ENCODE assay signal across 19 cellular contexts in the genomic region with DNA sequence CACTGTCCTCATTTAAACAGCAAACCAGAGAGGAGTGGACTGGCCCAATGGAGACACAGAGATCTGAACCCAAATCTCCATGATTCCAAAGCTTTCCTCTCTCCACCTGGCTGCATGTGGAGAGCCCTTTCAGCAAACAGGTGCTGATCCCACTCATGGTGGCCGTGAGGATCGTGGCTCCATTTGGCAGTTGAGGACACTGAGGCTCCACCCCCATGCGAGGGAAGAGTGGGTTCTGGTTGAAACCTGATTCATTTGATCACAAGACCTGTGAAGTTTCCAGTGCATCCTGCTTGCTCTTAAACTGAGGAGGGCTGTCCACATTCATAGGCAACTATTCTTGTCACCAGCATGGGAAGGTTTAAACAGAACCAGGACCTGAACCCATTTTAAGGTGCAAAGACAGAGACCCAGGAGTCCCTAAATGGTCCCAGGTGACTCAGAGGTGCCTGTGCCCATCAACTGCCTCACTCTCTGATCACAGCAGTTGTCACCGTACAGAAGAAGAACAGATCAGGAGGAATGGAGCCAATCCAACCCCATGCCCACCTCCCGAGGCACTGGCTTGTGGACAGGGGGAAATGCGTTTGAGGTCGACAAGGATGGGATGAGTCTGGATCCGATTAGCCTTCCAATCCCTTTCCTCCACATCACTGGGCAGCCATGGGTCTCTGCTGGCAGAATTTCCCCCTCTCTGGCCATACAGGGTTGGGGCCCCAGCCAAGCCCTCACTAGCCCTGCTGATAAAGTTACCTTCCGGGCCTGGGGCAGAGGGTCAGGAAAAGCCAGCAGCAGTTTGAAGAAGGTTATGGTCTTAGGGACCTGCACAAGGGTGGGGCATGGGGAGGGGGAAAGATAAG. TPM values are rescaled to one million over a fixed set of nuclear protein-coding genes. Genes with fewer than 3 reads are reported as not detected.
DNase-seq lines count a peak whose midpoint lies in the region; ATAC-seq and TF ChIP-seq lines count a peak whose summit lies in the region.
"Had no signal": no experiment of that assay in that cellular context is flagged by ENCODE, and none has a peak within 500 bp of the region (broad histone marks: within the 10 kb centered on the region; RNA-seq: fewer than 3 reads in every experiment).

No MANE protein-coding gene starts in this region.

- TF ChIP-seq EP300 in esophagus muscularis mucosa (IDR thresholded peaks at IDR 0.05) (no peak), SK-N-SH (IDR thresholded peaks at IDR 0.05; ENCODE audit: borderline replicate concordance in 1 of 2, low read depth in 1 of 2, low read length in 1 of 2) (no peak)

- H3K4me3 Mint-ChIP-seq in activated CD4-positive, alpha-beta T cell treated with anti-CD3 and anti-CD28 coated beads, Interleukin-2, amount 10 ng/mL, durations not matched to agents 24 days and 14 days, result no peak overlapping the region
- H3K4me3 Mint-ChIP-seq: CD4-positive, alpha-beta memory T cell; HFFc6 had no signal

- 81% methylated on average over 7 of the region's 9 CpGs for WGBS in esophagus muscularis mucosa
- WGBS in SK-N-SH (ENCODE audit: low lambda C conversion rate), result 12% methylated on average over 9 of the region's 9 CpGs

- H3K27me3 Mint-ChIP-seq in activated CD4-positive, alpha-beta T cell treated with anti-CD3 and anti-CD28 coated beads, Interleukin-2, amount 10 ng/mL, durations not matched to agents 24 days and 14 days, result peaks cover 10% of the 10 kb centered on the region

- peak; percentile 49 for DNase-seq in activated CD4-positive, alpha-beta T cell treated with anti-CD3 and anti-CD28 coated beads, Interleukin-2, amount 10 ng/mL, durations not matched to agents 24 days and 14 days
- DNase-seq in activated CD4-positive, alpha-beta T cell treated with anti-CD3 and anti-CD28 coated beads, Interleukin-2, amount 50 U/mL, for 1 hour, result no peak
- DNase-seq in esophagus muscularis mucosa (ENCODE audit: extremely low spot score) (peak; percentile 80), SK-N-SH (no peak)
- no peak for DNase-seq in activated CD4-positive, CD25-positive, alpha-beta regulatory T cell (lab: John Stamatoyannopoulos, UW)
- DNase-seq: 8988T; CD4-positive, alpha-beta memory T cell; HFFc6; NCI-H1105 treated with DMSO at 0.1 percent for 48 hours; NCI-H187; NK-92 treated with Interleukin-12 subunit alpha and Interleukin-12 subunit beta, amount 100 ng/mL, for 24 hours; SHP77 treated with DMSO at 0.1 percent for 48 hours had no signal

- H3K27me3 ChIP-seq in esophagus muscularis mucosa (peaks cover 0 to 49% (median 0%) of the 10 kb centered on the region in 4 donors), muscle layer of duodenum (ENCODE audit: low read depth, low read length) (no peaks in the 10 kb centered on the region), SK-N-SH (ENCODE audit: insufficient read depth) (peaks cover 38% of the 10 kb centered on the region)

- TF ChIP-seq POLR2A in esophagus muscularis mucosa (IDR thresholded peaks at IDR 0.05; ENCODE audit: low read depth), result no peak

- no peaks in the 10 kb centered on the region for H3K9me3 Mint-ChIP-seq in activated CD4-positive, alpha-beta T cell treated with anti-CD3 and anti-CD28 coated beads, Interleukin-2, amount 10 ng/mL, durations not matched to agents 24 days and 14 days
- H3K9me3 Mint-ChIP-seq: CD4-positive, alpha-beta memory T cell; HFFc6 had no signal

- H3K36me3 ChIP-seq in esophagus muscularis mucosa (no peaks in the 10 kb centered on the region), muscle layer of duodenum (ENCODE audit: control insufficient read depth in 1 of 2, insufficient read depth in 2 of 2, low read length in 2 of 2) (no peaks in the 10 kb centered on the region), SK-N-SH (replicated peaks in 1 of 2; ENCODE audit: control insufficient read depth in 1 of 2, insufficient read depth in 2 of 2, low read length in 1 of 2) (no peaks in the 10 kb centered on the region)

- H3K79me2 ChIP-seq in SK-N-SH (ENCODE audit: insufficient read depth), result no peaks in the 10 kb centered on the region

- H3K4me2 ChIP-seq in SK-N-SH, result no peak overlapping the region

- TF ChIP-seq CTCF in esophagus muscularis mucosa (IDR thresholded peaks at IDR 0.05), result no peak
- no peak for TF ChIP-seq CTCF in SK-N-SH (IDR thresholded peaks at IDR 0.05)

- no peak overlapping the region for H3K27ac Mint-ChIP-seq in activated CD4-positive, alpha-beta T cell treated with anti-CD3 and anti-CD28 coated beads, Interleukin-2, amount 10 ng/mL, durations not matched to agents 24 days and 14 days
- H3K27ac Mint-ChIP-seq: CD4-positive, alpha-beta memory T cell; HFFc6 had no signal

- H3K27ac ChIP-seq in esophagus muscularis mucosa (replicated peaks in 1 of 4) (no peak overlapping the region), muscle layer of duodenum (ENCODE audit: low read length) (peak overlapping the region; percentile 23), SK-N-SH (ENCODE audit: low read depth in 2 of 2, low read length in 1 of 2) (no peak overlapping the region)

- no peaks in the 10 kb centered on the region for H3F3A ChIP-seq in SK-N-SH (replicated peaks; ENCODE audit: insufficient read depth)

- H4K20me1 ChIP-seq in SK-N-SH (ENCODE audit: insufficient read depth), result no peaks in the 10 kb centered on the region

- ATAC-seq in GM19397 (IDR thresholded peaks at IDR 0.05; ENCODE audit: unreplicated experiment), result no peak
- no peak for ATAC-seq in HG03469 (IDR thresholded peaks at IDR 0.05; ENCODE audit: unreplicated experiment)
- ATAC-seq: GM12878 had no signal

- intact Hi-C loops in activated CD4-positive, alpha-beta T cell treated with anti-CD3 and anti-CD28 coated beads, Interleukin-2, amount 10 ng/mL, durations not matched to agents 24 days and 14 days (cut with micrococcal nuclease), result no loop called here
- intact Hi-C loops in esophagus muscularis mucosa (cut with DNase I), result no loop called here

- H3K4me1 Mint-ChIP-seq in activated CD4-positive, alpha-beta T cell treated with anti-CD3 and anti-CD28 coated beads, Interleukin-2, amount 10 ng/mL, durations not matched to agents 24 days and 14 days, result peaks cover 10% of the 10 kb centered on the region

- no peaks in the 10 kb centered on the region for H3K9me2 ChIP-seq in SK-N-SH

- H3K4me3 ChIP-seq in esophagus muscularis mucosa (no peak overlapping the region), muscle layer of duodenum (ENCODE audit: low read depth in 1 of 2, low read length in 2 of 2) (no peak overlapping the region), SK-N-SH (ENCODE audit: low read depth in 2 of 2, low read length in 1 of 2) (no peak overlapping the region)
- H3K4me3 ChIP-seq: GM12878 had no signal

- no peaks in the 10 kb centered on the region for H3K36me3 Mint-ChIP-seq in activated CD4-positive, alpha-beta T cell treated with anti-CD3 and anti-CD28 coated beads, Interleukin-2, amount 10 ng/mL, durations not matched to agents 24 days and 14 days (ENCODE audit: low read depth)
- H3K36me3 Mint-ChIP-seq: CD4-positive, alpha-beta memory T cell had no signal

- TF ChIP-seq RAD21 in SK-N-SH (IDR thresholded peaks at IDR 0.05; ENCODE audit: low read length), result no peak

- H3K9me3 ChIP-seq in esophagus muscularis mucosa (peaks cover 0 to 1% (median 0%) of the 10 kb centered on the region in 4 donors), muscle layer of duodenum (ENCODE audit: control insufficient read depth in 1 of 2, low read length in 2 of 2) (no peaks in the 10 kb centered on the region), SK-N-SH (no peaks in the 10 kb centered on the region)

- H3K4me1 ChIP-seq in esophagus muscularis mucosa (peaks cover 0 to 7% (median 0%) of the 10 kb centered on the region in 4 donors), muscle layer of duodenum (ENCODE audit: control insufficient read depth in 1 of 2, insufficient read depth in 2 of 2, low read length in 2 of 2) (no peaks in the 10 kb centered on the region), SK-N-SH (ENCODE audit: control insufficient read depth in 1 of 2, insufficient read depth in 2 of 2, low read depth in 1 of 2, low read length in 1 of 2) (no peaks in the 10 kb centered on the region; a peak in 1 of 4 replicates)

- no peak overlapping the region for H3K9ac ChIP-seq in SK-N-SH

- H2AFZ ChIP-seq in SK-N-SH (ENCODE audit: low read depth), result no peak overlapping the region

- CTCF ChIA-PET in SK-N-SH (lab: Yijun Ruan, JAX), result interaction anchor here (1.1 kb wide), 1 partner anchor 98 kb away, joined by 3 read pairs; no protein-coding TSS in a partner anchor

- POLR2A ChIA-PET in SK-N-SH (lab: Yijun Ruan, JAX), result no interaction called here

TF ChIP-seq in SK-N-SH, 30 proteins besides CTCF, POLR2A, EP300 and RAD21:
- no peak for TF ChIP-seq RCOR1 (IDR thresholded peaks at IDR 0.05; ENCODE audit: low read length)

RNA-seq across cellular contexts. Expression of gene BCL11B, which starts 45.5 kb away (rescaled TPM):
- 48.2 and 48.5 TPM in 2 replicates for total RNA-seq in activated CD4-positive, alpha-beta T cell treated with anti-CD3 and anti-CD28 coated beads, Interleukin-2, amount 10 ng/mL, durations not matched to agents 24 days and 14 days
- total RNA-seq in esophagus muscularis mucosa, result under 1 TPM; 0.34 to 0.65 (median 0.46) TPM
- polyA plus RNA-seq in SK-N-SH (2012; rRNA removed), result not detected in 2 replicates
- not detected in 2 replicates for polyA plus RNA-seq in SK-N-SH (2012; cell fraction: cytosol; rRNA removed)
- not detected in 2 replicates for polyA plus RNA-seq in SK-N-SH (2012; cell fraction: nucleus; rRNA removed)
- total RNA-seq: LHCN-M2, OCI-LY7 had no signal
- polyA plus RNA-seq: BJ had no signal

Comparison
In these comparisons a context has a peak if more than half of its experiments do, and no peak if none do; other contexts are left out.
1. DNase-seq: peak in activated CD4-positive, alpha-beta T cell treated with anti-CD3 and anti-CD28 coated beads, Interleukin-2, amount 10 ng/mL, durations not matched to agents 24 days and 14 days (single experiment) and esophagus muscularis mucosa (single experiment); none in activated CD4-positive, alpha-beta T cell treated with anti-CD3 and anti-CD28 coated beads, Interleukin-2, amount 50 U/mL, for 1 hour (single experiment), SK-N-SH (single experiment) and activated CD4-positive, CD25-positive, alpha-beta regulatory T cell (0 of 4).
2. RNA of gene BCL11B, which starts 45.5 kb away (total RNA-seq): 48.2 to 48.5 TPM in activated CD4-positive, alpha-beta T cell treated with anti-CD3 and anti-CD28 coated beads, Interleukin-2, amount 10 ng/mL, durations not matched to agents 24 days and 14 days; 0.34 to 0.65 TPM in esophagus muscularis mucosa; every median in the first group is over 10 times any median in the second.